24 cellular contexts compared by ENCODE assay signal in genomic region chr18:45821021-45821420, GRCh38. TPM values are rescaled to one million over a fixed set of nuclear protein-coding genes. Genes with fewer than 3 reads are reported as not detected.
DNase-seq lines count a peak whose midpoint lies in the region; TF ChIP-seq lines count a peak whose summit lies in the region.
"Had no signal": no experiment of that assay in that cellular context is flagged by ENCODE, and none has a peak within 500 bp of the region (broad histone marks: within the 10 kb centered on the region; RNA-seq: fewer than 3 reads in every experiment).

No MANE protein-coding gene starts in this region.

- H4K20me1 ChIP-seq in Karpas-422 (ENCODE audit: insufficient read depth, low read depth, low read length) (no peaks in the 10 kb centered on the region), osteoblast (ENCODE audit: insufficient read depth, low read length) (no peaks in the 10 kb centered on the region)
- H4K20me1 ChIP-seq: BLaER1 had no signal

- no peak overlapping the region for H3K4me2 ChIP-seq in Karpas-422 (ENCODE audit: low read depth, low read length, poor library complexity, severe bottlenecking)
- H3K4me2 ChIP-seq in osteoblast (ENCODE audit: insufficient read depth, low read length) = no peak overlapping the region
- H3K4me2 ChIP-seq: BLaER1 had no signal

- no peaks in the 10 kb centered on the region for H3K36me3 ChIP-seq in Karpas-422 (ENCODE audit: insufficient read depth, low read length)
- H3K36me3 ChIP-seq in osteoblast (ENCODE audit: insufficient read depth, low read length) = no peaks in the 10 kb centered on the region
- H3K36me3 ChIP-seq: BE2C, BLaER1 had no signal

- no peak overlapping the region for H3K4me3 ChIP-seq in Karpas-422 (ENCODE audit: low read length)
- H3K4me3 ChIP-seq in osteoblast (ENCODE audit: insufficient read depth, low read length) = no peak overlapping the region
- H3K4me3 ChIP-seq: BLaER1, GM12878 had no signal

- no peak overlapping the region for H3K9ac ChIP-seq in Karpas-422 (ENCODE audit: low read length)
- H3K9ac ChIP-seq: BLaER1 had no signal

- peak; percentile 14 for DNase-seq in Karpas-422
- DNase-seq in amniotic epithelial cell (ENCODE audit: low read depth) = peak; percentile 36
- DNase-seq in iris pigment epithelial cell (ENCODE audit: low read depth) = peak; percentile 60
- no peak for DNase-seq in activated T-cell treated with anti-CD3 and anti-CD28 coated beads for 4 hours
- DNase-seq in hippocampal formation (lab: John Stamatoyannopoulos, UW) = no peak
- DNase-seq in osteoblast (ENCODE audit: insufficient read length, low spot score, missing footprints) = no peak
- DNase-seq: 8988T; ACHN; BE2C; C1 segment of cervical spinal cord; CD4-positive, alpha-beta memory T cell; CD4-positive, CD25-positive, alpha-beta regulatory T cell; CD8-positive, alpha-beta memory T cell; COR-L47; DMS 273 treated with DMSO at 0.1 percent for 48 hours; DMS153; DMS53; DMS79; DND-41; EL; GDM1 had no signal

- H3K9me2 ChIP-seq in Karpas-422 (replicated peaks; ENCODE audit: insufficient read depth, low read length) = no peaks in the 10 kb centered on the region

- H3K27ac ChIP-seq in Karpas-422 (ENCODE audit: low read length) (no peak overlapping the region), osteoblast (ENCODE audit: low read depth, low read length) (no peak overlapping the region)
- H3K27ac ChIP-seq: BLaER1 had no signal

- H3K9me3 ChIP-seq in Karpas-422 (ENCODE audit: low read length) (no peaks in the 10 kb centered on the region), osteoblast (ENCODE audit: low read depth, low read length) (no peaks in the 10 kb centered on the region)
- H3K9me3 ChIP-seq: BE2C had no signal

- TF ChIP-seq CTCF in osteoblast (IDR thresholded peaks at IDR 0.05; ENCODE audit: extremely low read depth, low read depth, low read length) = no peak

- H3K4me1 ChIP-seq in Karpas-422 (ENCODE audit: low read length) (peaks cover 19% of the 10 kb centered on the region), osteoblast (ENCODE audit: insufficient read depth, low read length) (peaks cover 12% of the 10 kb centered on the region)
- H3K4me1 ChIP-seq: BE2C had no signal

- H3K27me3 ChIP-seq in Karpas-422 (ENCODE audit: low read length) (peaks cover 4% of the 10 kb centered on the region; the same call in 1 of the 2 replicates), osteoblast (ENCODE audit: insufficient read depth, low read length) (no peaks in the 10 kb centered on the region)
- H3K27me3 ChIP-seq: BLaER1 had no signal

- no peaks in the 10 kb centered on the region for H3K79me2 ChIP-seq in Karpas-422 (ENCODE audit: low read length)
- no peaks in the 10 kb centered on the region for H3K79me2 ChIP-seq in osteoblast (ENCODE audit: insufficient read depth, low read length)

- no peak overlapping the region for H2AFZ ChIP-seq in Karpas-422 (ENCODE audit: low read length)
- H2AFZ ChIP-seq in osteoblast (ENCODE audit: low read length) = no peak overlapping the region

RNA-seq across cellular contexts. Expression of gene SIGLEC15, which starts 4.5 kb away (rescaled TPM):
- total RNA-seq in Karpas-422 (2014; rRNA removed; shearing (Covaris generic); ENCODE audit: low replicate concordance) = 1.6 and 2.5 TPM in 2 replicates
- 8.0 and 12.1 TPM in 2 replicates for total RNA-seq in osteoblast
- total RNA-seq: CD4-positive, alpha-beta memory T cell; CD4-positive, CD25-positive, alpha-beta regulatory T cell; CD8-positive, alpha-beta memory T cell; G401 had no signal

Comparison
In these comparisons a context has a peak if more than half of its experiments do, and no peak if none do; other contexts are left out.
1. DNase-seq: peak in Karpas-422 (single experiment), amniotic epithelial cell (single experiment) and iris pigment epithelial cell (single experiment); none in activated T-cell treated with anti-CD3 and anti-CD28 coated beads for 4 hours (single experiment), hippocampal formation (0 of 2) and osteoblast (single experiment).